ENCODE assay signal across 1 cellular context in genomic region chr7:102466097-102466496, GRCh38.
A peak's percentile ranks its signal among the peaks of the same experiment; 100 is the strongest.
TF ChIP-seq lines count a peak whose summit lies in the region.

No MANE protein-coding gene starts in this region.

TF ChIP-seq in K562, 482 proteins besides CTCF, POLR2A, EP300 and RAD21:
- TF ChIP-seq CBFB (CRISPR knock-in tag; IDR thresholded peaks at IDR 0.05) = 0 out of 2 replicates have a peak, but pooled peaks have one; percentile 30
- TF ChIP-seq TRIM25 (IDR thresholded peaks at IDR 0.05; ENCODE audit: borderline replicate concordance) = no peak
- TF ChIP-seq FUS (optimal IDR thresholded peaks at IDR 0.05; ENCODE audit: low read depth, low read length) = no peak
- TF ChIP-seq ZNF644 (tag; IDR thresholded peaks at IDR 0.05; ENCODE audit: low read depth) = no peak
- no peak for TF ChIP-seq ZNF143 (CRISPR knock-in tag; IDR thresholded peaks at IDR 0.05)
